9 cellular contexts compared by ENCODE assay signal in genomic region chr1:2786329-2787162, GRCh38. TPM values are rescaled to one million over a fixed set of nuclear protein-coding genes. Genes with fewer than 3 reads are reported as not detected.
DNase-seq lines count a peak whose midpoint lies in the region; ATAC-seq and TF ChIP-seq lines count a peak whose summit lies in the region.
"Had no signal": no experiment of that assay in that cellular context is flagged by ENCODE, and none has a peak within 500 bp of the region (broad histone marks: within the 10 kb centered on the region; RNA-seq: fewer than 3 reads in every experiment).

No MANE protein-coding gene starts in this region.

- TF ChIP-seq CTCF in VCaP (conservative IDR thresholded peaks at IDR 0.05), result peak; percentile 76
- TF ChIP-seq CTCF in body of pancreas (IDR thresholded peaks at IDR 0.05), result peak; percentile 47 to 66 (median 54)

- H3K9me3 ChIP-seq in body of pancreas, result no peaks in the 10 kb centered on the region

- peaks cover 44% of the 10 kb centered on the region for H3K27me3 Mint-ChIP-seq in stimulated activated memory B cell treated with anti-CD40 and anti-IgM and Interleukin-4, amounts not matched to agents 10 μg/mL and 1 μg/mL and 100 μg/mL, for 72 hours

- no peaks in the 10 kb centered on the region for H3K4me1 ChIP-seq in body of pancreas
- H3K4me1 ChIP-seq: SJSA1 had no signal

- intact Hi-C loops in body of pancreas (cut with DNase I), result loop anchor here (5.0 kb wide), 1 partner anchor 369 kb away; no protein-coding TSS in a partner anchor

- DNase-seq in HEK293T (ENCODE audit: extremely low spot score) (peak; percentile 67), body of pancreas (peak; percentile 40 to 62 (median 56)), midbrain (lab: John Stamatoyannopoulos, UW) (peak; percentile 3), SIG-M5 treated with dmso at 0.1 percent for 504 hours (lab: John Stamatoyannopoulos, UW; ENCODE audit: unreplicated experiment) (no peak)

- H3K36me3 Mint-ChIP-seq in stimulated activated memory B cell treated with anti-CD40 and anti-IgM and Interleukin-4, amounts not matched to agents 10 μg/mL and 1 μg/mL and 100 μg/mL, for 72 hours, result peaks cover 6% of the 10 kb centered on the region

- H3K36me3 ChIP-seq in body of pancreas (replicated peaks in 1 of 2; ENCODE audit: insufficient read depth in 1 of 2, low read depth in 2 of 2), result no peaks in the 10 kb centered on the region
- H3K36me3 ChIP-seq: SJSA1 had no signal

- WGBS in body of pancreas, 2 donors, result 11 to 25% methylated on average over 14 to 27 of the region's 27 CpGs

- no peaks in the 10 kb centered on the region for H3K4me1 Mint-ChIP-seq in stimulated activated memory B cell treated with anti-CD40 and anti-IgM and Interleukin-4, amounts not matched to agents 10 μg/mL and 1 μg/mL and 100 μg/mL, for 72 hours

- ATAC-seq in body of pancreas (no peak), GM19023 (IDR thresholded peaks at IDR 0.05; ENCODE audit: unreplicated experiment) (no peak), HG03097 (IDR thresholded peaks at IDR 0.05; ENCODE audit: low FRiP score, unreplicated experiment) (no peak)
- peak; percentile 62 for ATAC-seq in stimulated activated memory B cell treated with anti-CD40 and anti-IgM and Interleukin-4, amounts not matched to agents 10 μg/mL and 1 μg/mL and 100 μg/mL, for 72 hours

- POLR2A ChIA-PET in HEK293T (lab: Yijun Ruan, JAX), result no interaction called here

- peaks cover 7% of the 10 kb centered on the region for H3K9me3 Mint-ChIP-seq in stimulated activated memory B cell treated with anti-CD40 and anti-IgM and Interleukin-4, amounts not matched to agents 10 μg/mL and 1 μg/mL and 100 μg/mL, for 72 hours

- peaks cover 0 to 13% of the 10 kb centered on the region in 2 donors for H3K27me3 ChIP-seq in body of pancreas
- H3K27me3 ChIP-seq: SJSA1 had no signal

- no peak overlapping the region for H3K27ac ChIP-seq in VCaP
- H3K27ac ChIP-seq in body of pancreas, result no peak overlapping the region
- H3K27ac ChIP-seq: SJSA1 had no signal

- H3K4me3 Mint-ChIP-seq in stimulated activated memory B cell treated with anti-CD40 and anti-IgM and Interleukin-4, amounts not matched to agents 10 μg/mL and 1 μg/mL and 100 μg/mL, for 72 hours, result no peak overlapping the region

- H3K27ac Mint-ChIP-seq in stimulated activated memory B cell treated with anti-CD40 and anti-IgM and Interleukin-4, amounts not matched to agents 10 μg/mL and 1 μg/mL and 100 μg/mL, for 72 hours, result no peak overlapping the region

- H3K4me3 ChIP-seq in body of pancreas, result no peak overlapping the region
- H3K4me3 ChIP-seq: SJSA1 had no signal

- CTCF ChIA-PET in HEK293T (lab: Yijun Ruan, JAX), result interaction anchor here (0.6 kb wide), 1 partner anchor 8 kb away, joined by 3 read pairs; no protein-coding TSS in a partner anchor

- TF ChIP-seq POLR2A in body of pancreas (IDR thresholded peaks at IDR 0.05), result no peak

TF ChIP-seq in HEK293T, 16 proteins besides CTCF, POLR2A, EP300 and RAD21:
- TF ChIP-seq ELF4 (IDR thresholded peaks at IDR 0.05), result no peak
- TF ChIP-seq HDGF (IDR thresholded peaks at IDR 0.05; ENCODE audit: borderline replicate concordance), result no peak
- TF ChIP-seq FOXM1 (IDR thresholded peaks at IDR 0.05; ENCODE audit: borderline replicate concordance), result no peak
- TF ChIP-seq ARNT (IDR thresholded peaks at IDR 0.05), result no peak
- no peak for TF ChIP-seq CTBP1 (IDR thresholded peaks at IDR 0.05; ENCODE audit: borderline replicate concordance)
- no peak for TF ChIP-seq L3MBTL2 (conservative IDR thresholded peaks at IDR 0.05)
- TF ChIP-seq SUZ12 (IDR thresholded peaks at IDR 0.05), result no peak
TF ChIP-seq in HEK293T: peak in this region for 0.

RNA-seq across cellular contexts. Expression of gene TTC34, which starts 14.9 kb away (rescaled TPM):
- under 1 TPM; under 0.01 to 0.52 TPM for total RNA-seq in body of pancreas
